Comparison of ENCODE assay signal across 19 cellular contexts in genomic region chr2:20454036-20454981, GRCh38.
"Had no signal": no experiment of that assay in that cellular context is flagged by ENCODE, and none has a peak within 500 bp of the region (broad histone marks: within the 10 kb centered on the region; RNA-seq: fewer than 3 reads in every experiment).

No MANE protein-coding gene starts in this region.

- H3K9me3 ChIP-seq: gastrocnemius medialis, spleen, testis had no signal

- H3K4me1 Mint-ChIP-seq: natural killer cell had no signal

- H3K4me3 ChIP-seq: gastrocnemius medialis, spleen, testis had no signal

- H3K36me3 Mint-ChIP-seq: natural killer cell, WTC11 had no signal

- H3K27me3 ChIP-seq: gastrocnemius medialis, testis had no signal

- DNase-seq: activated CD4-positive, alpha-beta T cell treated with anti-CD3 and anti-CD28 coated beads for 4 hours; activated CD8-positive, alpha-beta T cell treated with anti-CD3 and anti-CD28 coated beads, Interleukin-2, amount 10 ng/mL, durations not matched to agents 7 days and 5 days; activated naive CD4-positive, alpha-beta T cell treated with anti-CD3 and anti-CD28 coated beads for 36 hours; activated naive CD8-positive, alpha-beta T cell treated with anti-CD3 and anti-CD28 coated beads, Interleukin-2, amount 50 U/mL, for 24 hours; activated T-cell treated with anti-CD3 and anti-CD28 coated beads for 4 hours; aorta; effector memory CD4-positive, alpha-beta T cell; left colon; mammary epithelial cell; natural killer cell; posterior cingulate gyrus; stimulated activated CD4-positive, alpha-beta T cell treated with anti-CD3 and anti-CD28 coated beads, Interleukin-1b, Interleukin-23, amount 100 ng/mL, for 48 hours; stimulated activated naive CD8-positive, alpha-beta T cell treated with anti-CD3 and anti-CD28 coated beads, Interleukin-15, amount 100 ng/mL, for 72 hours; T-helper 17 cell; testis had no signal

- H3K4me3 Mint-ChIP-seq: activated CD8-positive, alpha-beta T cell treated with anti-CD3 and anti-CD28 coated beads, Interleukin-2, amount 10 ng/mL, durations not matched to agents 7 days and 5 days; activated naive CD4-positive, alpha-beta T cell treated with anti-CD3 and anti-CD28 coated beads for 36 hours; activated naive CD8-positive, alpha-beta T cell treated with anti-CD3 and anti-CD28 coated beads, Interleukin-2, amount 50 U/mL, for 24 hours; natural killer cell; stimulated activated naive CD8-positive, alpha-beta T cell treated with anti-CD3 and anti-CD28 coated beads, Interleukin-15, amount 100 ng/mL, for 72 hours; T-helper 17 cell; WTC11 had no signal

- ATAC-seq: activated CD8-positive, alpha-beta T cell treated with anti-CD3 and anti-CD28 coated beads, Interleukin-2, amount 10 ng/mL, durations not matched to agents 7 days and 5 days; activated naive CD8-positive, alpha-beta T cell treated with anti-CD3 and anti-CD28 coated beads, Interleukin-2, amount 50 U/mL, for 24 hours; gastrocnemius medialis; left colon; natural killer cell; sciatic nerve; stimulated activated naive CD8-positive, alpha-beta T cell treated with anti-CD3 and anti-CD28 coated beads, Interleukin-15, amount 100 ng/mL, for 72 hours; T-helper 17 cell; WTC11 had no signal

- H3K9me3 Mint-ChIP-seq: activated naive CD4-positive, alpha-beta T cell treated with anti-CD3 and anti-CD28 coated beads for 36 hours; activated naive CD8-positive, alpha-beta T cell treated with anti-CD3 and anti-CD28 coated beads, Interleukin-2, amount 50 U/mL, for 24 hours; natural killer cell; stimulated activated naive CD8-positive, alpha-beta T cell treated with anti-CD3 and anti-CD28 coated beads, Interleukin-15, amount 100 ng/mL, for 72 hours; WTC11 had no signal

- H3K27ac Mint-ChIP-seq: activated CD8-positive, alpha-beta T cell treated with anti-CD3 and anti-CD28 coated beads, Interleukin-2, amount 10 ng/mL, durations not matched to agents 7 days and 5 days; activated naive CD4-positive, alpha-beta T cell treated with anti-CD3 and anti-CD28 coated beads for 36 hours; natural killer cell; stimulated activated naive CD8-positive, alpha-beta T cell treated with anti-CD3 and anti-CD28 coated beads, Interleukin-15, amount 100 ng/mL, for 72 hours; T-helper 17 cell; WTC11 had no signal

- H3K27ac ChIP-seq: gastrocnemius medialis, spleen, testis had no signal
